Comparison of ENCODE assay signal across 14 cellular contexts in genomic region chr9:108562176-108562575, GRCh38.
A peak's percentile ranks its signal among the peaks of the same experiment; 100 is the strongest.
DNase-seq lines count a peak whose midpoint lies in the region; ATAC-seq and TF ChIP-seq lines count a peak whose summit lies in the region.
"Had no signal": no experiment of that assay in that cellular context is flagged by ENCODE, and none has a peak within 500 bp of the region (broad histone marks: within the 10 kb centered on the region; RNA-seq: fewer than 3 reads in every experiment).

No MANE protein-coding gene starts in this region.

- TF ChIP-seq CTCF in dorsolateral prefrontal cortex (IDR thresholded peaks at IDR 0.05 in 54 of 56, conservative IDR thresholded peaks at IDR 0.05 in 2 of 56; ENCODE audit: low read depth in 1 of 56, partially characterized antibody in 56 of 56), result no peak

- no peaks in the 10 kb centered on the region for H3K4me1 ChIP-seq in neuronal stem cell (ENCODE audit: control insufficient read depth in 2 of 2, insufficient read depth in 1 of 2, low read depth in 1 of 2, low read length in 2 of 2)

- intact Hi-C loops in dorsolateral prefrontal cortex (cut with DNase I), result loop anchor here (10.0 kb wide), 2 partner anchors 117 to 297 kb away; no protein-coding TSS in a partner anchor

- no peaks in the 10 kb centered on the region for H3K36me3 ChIP-seq in neuronal stem cell (replicated peaks in 1 of 2; ENCODE audit: control insufficient read depth in 2 of 2, insufficient read depth in 2 of 2, low read length in 2 of 2)

- no peak overlapping the region for H2BK120ac ChIP-seq in neuronal stem cell (ENCODE audit: low read depth, low read length)

- no peak for ATAC-seq in GM18861 (IDR thresholded peaks at IDR 0.05; ENCODE audit: unreplicated experiment)

- H3K9me3 ChIP-seq in neuronal stem cell (replicated peaks in 1 of 2; ENCODE audit: control insufficient read depth in 2 of 2, insufficient read depth in 1 of 2, low read depth in 1 of 2, low read length in 2 of 2), result peaks cover 0 to 3% of the 10 kb centered on the region in 2 donors

- WGBS in neuronal stem cell (ENCODE audit: extremely low coverage in 2 of 2, insufficient read length in 2 of 2, insufficient replicate concordance in 1 of 2), 2 donors, result no CpG with 5 or more reads among the region's 3 CpGs

- no peak overlapping the region for H2AFZ ChIP-seq in neuronal stem cell (ENCODE audit: low read length)

- H3K18ac ChIP-seq in neuronal stem cell (ENCODE audit: low read length), result no peak overlapping the region

- no peak overlapping the region for H4K8ac ChIP-seq in neuronal stem cell (ENCODE audit: low read depth, low read length)

- H3K27ac ChIP-seq in epithelial cell of prostate, result peak overlapping the region; percentile 78
- no peak overlapping the region for H3K27ac ChIP-seq in dorsolateral prefrontal cortex
- no peak overlapping the region for H3K27ac ChIP-seq in neuronal stem cell (replicated peaks; ENCODE audit: low read length)
- H3K27ac ChIP-seq: SK-N-MC had no signal

- no peak overlapping the region for H3K9ac ChIP-seq in neuronal stem cell (ENCODE audit: low read depth, low read length, poor library complexity)

- DNase-seq in Daoy (ENCODE audit: low read depth) (peak; percentile 34), M059J (ENCODE audit: low read depth) (peak; percentile 67), epithelial cell of prostate (ENCODE audit: low read depth, low spot score) (peak; percentile 100), kidney tubule cell (ENCODE audit: low spot score) (peak; percentile 77), dorsolateral prefrontal cortex (no peak), neuronal stem cell (ENCODE audit: low spot score) (no peak), NCI-H1417 treated with DMSO at 0.1 percent for 48 hours (lab: John Stamatoyannopoulos, UW) (no peak)
- DNase-seq: AML-193, DMS53, GOT3, HFFc6, NCI-H146 had no signal

- H3K4me3 ChIP-seq in dorsolateral prefrontal cortex (no peak overlapping the region), neuronal stem cell (ENCODE audit: low read length in 2 of 2) (no peak overlapping the region)
- H3K4me3 ChIP-seq: SK-N-MC had no signal

- H2BK15ac ChIP-seq in neuronal stem cell (ENCODE audit: low read length), result no peak overlapping the region

- no peak overlapping the region for H4K91ac ChIP-seq in neuronal stem cell (ENCODE audit: low read depth, low read length, poor library complexity)

- no peak overlapping the region for H2AK5ac ChIP-seq in neuronal stem cell (ENCODE audit: low read depth, low read length)

- no peak overlapping the region for H3K23ac ChIP-seq in neuronal stem cell (ENCODE audit: low read depth, low read length, poor library complexity)

- H3K79me1 ChIP-seq in neuronal stem cell (ENCODE audit: low read depth, low read length), result no peaks in the 10 kb centered on the region

- no peak overlapping the region for H2BK12ac ChIP-seq in neuronal stem cell (ENCODE audit: low read length)

- H3K4ac ChIP-seq in neuronal stem cell (ENCODE audit: low read length), result no peak overlapping the region

- no peak overlapping the region for H2BK5ac ChIP-seq in neuronal stem cell (ENCODE audit: low read length)

- no peak overlapping the region for H3K4me2 ChIP-seq in neuronal stem cell (ENCODE audit: insufficient read depth, low read length, poor library complexity, severe bottlenecking)

- no peak overlapping the region for H3K14ac ChIP-seq in neuronal stem cell (ENCODE audit: low read length)

- H3K27me3 ChIP-seq in dorsolateral prefrontal cortex (peaks cover 0 to 4% (median 0%) of the 10 kb centered on the region in 45 donors), neuronal stem cell (ENCODE audit: control insufficient read depth in 3 of 3, insufficient read depth in 3 of 3, low read depth in 1 of 3, low read length in 3 of 3) (peaks cover 0 to 2% (median 0%) of the 10 kb centered on the region in 3 experiments)

Comparison
In these comparisons a context has a peak if more than half of its experiments do, and no peak if none do; other contexts are left out.
1. DNase-seq: peak in Daoy (single experiment), M059J (single experiment), epithelial cell of prostate (single experiment) and kidney tubule cell (single experiment); none in dorsolateral prefrontal cortex (0 of 10), neuronal stem cell (single experiment) and NCI-H1417 treated with DMSO at 0.1 percent for 48 hours (single experiment).